In genomic region chr10:79402625-79402946, GRCh38 we compare ENCODE assay signal across 16 cellular contexts. TPM values are rescaled to one million over a fixed set of nuclear protein-coding genes. Genes with fewer than 3 reads are reported as not detected.
DNase-seq lines count a peak whose midpoint lies in the region; ATAC-seq and TF ChIP-seq lines count a peak whose summit lies in the region.
"Had no signal": no experiment of that assay in that cellular context is flagged by ENCODE, and none has a peak within 500 bp of the region (broad histone marks: within the 10 kb centered on the region; RNA-seq: fewer than 3 reads in every experiment).

No MANE protein-coding gene starts in this region.

- no peaks in the 10 kb centered on the region for H3K27me3 ChIP-seq in BLaER1 treated with 17β-estradiol and CSF1 and Interleukin-3, amounts not matched to agents 10 nM and 100 nM
- no peaks in the 10 kb centered on the region for H3K27me3 ChIP-seq in ascending aorta
- peaks cover 0 to 16% of the 10 kb centered on the region in 2 donors for H3K27me3 ChIP-seq in left lung
- H3K27me3 ChIP-seq in prostate gland (replicated peaks; ENCODE audit: insufficient read depth) = no peaks in the 10 kb centered on the region

- H3K36me3 Mint-ChIP-seq in MCF 10A (ENCODE audit: insufficient read depth, unreplicated experiment) = no peaks in the 10 kb centered on the region
- H3K36me3 Mint-ChIP-seq: activated naive CD4-positive, alpha-beta T cell treated with anti-CD3 and anti-CD28 coated beads, Interleukin-2, amount 10 ng/mL, durations not matched to agents 7 days and 5 days; CD4-positive, alpha-beta memory T cell had no signal

- no peak for TF ChIP-seq CTCF in ascending aorta (IDR thresholded peaks at IDR 0.05)
- TF ChIP-seq CTCF in left lung (IDR thresholded peaks at IDR 0.05) = no peak
- no peak for TF ChIP-seq CTCF in prostate gland (IDR thresholded peaks at IDR 0.05)
- TF ChIP-seq CTCF in MCF 10A (IDR thresholded peaks at IDR 0.05; ENCODE audit: unreplicated experiment) = no peak

- H3K27ac ChIP-seq in BLaER1 treated with 17β-estradiol and CSF1 and Interleukin-3, amounts not matched to agents 10 nM and 100 nM = peak overlapping the region in 7 of 11 experiments; percentile 66 to 94 (median 91); a peak in 15 of 22 replicates
- H3K27ac ChIP-seq in ascending aorta (peak overlapping the region; percentile 87 to 88), left lung (peak overlapping the region; percentile 79 to 81), prostate gland (peak overlapping the region; percentile 62 to 88)
- H3K27ac ChIP-seq: neutrophil had no signal

- H3K4me1 ChIP-seq in BLaER1 treated with 17β-estradiol and CSF1 and Interleukin-3, amounts not matched to agents 10 nM and 100 nM = peaks cover 0 to 19% (median 0%) of the 10 kb centered on the region in 10 experiments; a peak in 11 of 20 replicates
- peaks cover 47 to 94% of the 10 kb centered on the region in 2 donors for H3K4me1 ChIP-seq in ascending aorta
- H3K4me1 ChIP-seq in left lung = peaks cover 71 to 90% of the 10 kb centered on the region in 2 donors
- H3K4me1 ChIP-seq in prostate gland (replicated peaks) = peaks cover 58% of the 10 kb centered on the region

- no peaks in the 10 kb centered on the region for H3K27me3 Mint-ChIP-seq in MCF 10A (ENCODE audit: insufficient read depth, unreplicated experiment)
- H3K27me3 Mint-ChIP-seq: CD4-positive, alpha-beta memory T cell had no signal

- H3K4me3 ChIP-seq in BLaER1 treated with 17β-estradiol and CSF1 and Interleukin-3, amounts not matched to agents 10 nM and 100 nM = peak overlapping the region in 4 of 10 experiments; percentile 47 to 62 (median 50); a peak in 7 of 20 replicates
- H3K4me3 ChIP-seq in ascending aorta = no peak overlapping the region
- H3K4me3 ChIP-seq in left lung = no peak overlapping the region
- no peak overlapping the region for H3K4me3 ChIP-seq in prostate gland
- H3K4me3 ChIP-seq: lung had no signal

- no peak overlapping the region for H3K27ac Mint-ChIP-seq in MCF 10A (ENCODE audit: low read depth, unreplicated experiment)
- H3K27ac Mint-ChIP-seq: activated naive CD4-positive, alpha-beta T cell treated with anti-CD3 and anti-CD28 coated beads, Interleukin-2, amount 10 ng/mL, durations not matched to agents 7 days and 5 days; CD4-positive, alpha-beta memory T cell had no signal

- H3K4me1 Mint-ChIP-seq in MCF 10A (ENCODE audit: insufficient read depth, unreplicated experiment) = peaks cover 10% of the 10 kb centered on the region
- H3K4me1 Mint-ChIP-seq: activated naive CD4-positive, alpha-beta T cell treated with anti-CD3 and anti-CD28 coated beads, Interleukin-2, amount 10 ng/mL, durations not matched to agents 7 days and 5 days had no signal

- no peaks in the 10 kb centered on the region for H3K9me3 Mint-ChIP-seq in MCF 10A (ENCODE audit: unreplicated experiment)
- H3K9me3 Mint-ChIP-seq: activated naive CD4-positive, alpha-beta T cell treated with anti-CD3 and anti-CD28 coated beads, Interleukin-2, amount 10 ng/mL, durations not matched to agents 7 days and 5 days; CD4-positive, alpha-beta memory T cell had no signal

- peaks cover 0 to 38% (median 0%) of the 10 kb centered on the region in 11 experiments; a peak in 3 of 22 replicates for H4K20me1 ChIP-seq in BLaER1 treated with 17β-estradiol and CSF1 and Interleukin-3, amounts not matched to agents 10 nM and 100 nM

- TF ChIP-seq POLR2A in prostate gland (IDR thresholded peaks at IDR 0.05) = no peak

- CTCF ChIA-PET in MCF 10A (lab: Yijun Ruan, JAX) = no interaction called here

- 99% methylated on average over 7 of the region's 7 CpGs for WGBS in prostate gland

- ATAC-seq in left lung = no peak
- ATAC-seq in HG03457 (IDR thresholded peaks at IDR 0.05; ENCODE audit: unreplicated experiment) = no peak
- ATAC-seq in HG02678 (IDR thresholded peaks at IDR 0.05; ENCODE audit: unreplicated experiment) = no peak

- H3K4me3 Mint-ChIP-seq in MCF 10A (ENCODE audit: unreplicated experiment) = no peak overlapping the region
- H3K4me3 Mint-ChIP-seq: activated naive CD4-positive, alpha-beta T cell treated with anti-CD3 and anti-CD28 coated beads, Interleukin-2, amount 10 ng/mL, durations not matched to agents 7 days and 5 days; CD4-positive, alpha-beta memory T cell had no signal

- H3K4me2 ChIP-seq in BLaER1 treated with 17β-estradiol and CSF1 and Interleukin-3, amounts not matched to agents 10 nM and 100 nM = no peak overlapping the region

- BruUV-seq in MCF 10A (replicated peaks; lab: Mats Ljungman, UMichigan) = no TSS peak

- DNase-seq in ascending aorta (ENCODE audit: low spot score in 2 of 2) (no peak), left lung (peak in 1 of 2 donors; percentile 2), prostate gland (ENCODE audit: low spot score) (no peak), T-helper 9 cell (no peak), MCF 10A (ENCODE audit: unreplicated experiment) (no peak)
- DNase-seq: activated CD4-positive, alpha-beta T cell treated with anti-CD3 and anti-CD28 coated beads, Interleukin-2, amount 50 U/mL, for 1 hour; activated naive CD4-positive, alpha-beta T cell treated with anti-CD3 and anti-CD28 coated beads, Interleukin-2, amount 10 ng/mL, durations not matched to agents 7 days and 5 days; CD4-positive, alpha-beta memory T cell; KBM-7; NCI-H1092; NCI-H526 treated with DMSO at 0.1 percent for 48 hours had no signal

- POLR2A ChIA-PET in MCF 10A (lab: Yijun Ruan, JAX) = no interaction called here

- H3K36me3 ChIP-seq in BLaER1 treated with 17β-estradiol and CSF1 and Interleukin-3, amounts not matched to agents 10 nM and 100 nM = peaks cover 0 to 12% (median 0%) of the 10 kb centered on the region in 11 experiments; a peak in 4 of 22 replicates
- no peaks in the 10 kb centered on the region for H3K36me3 ChIP-seq in ascending aorta
- H3K36me3 ChIP-seq in left lung = no peaks in the 10 kb centered on the region
- H3K36me3 ChIP-seq in prostate gland = no peaks in the 10 kb centered on the region
- H3K36me3 ChIP-seq: neutrophil had no signal

- intact Hi-C loops in ascending aorta (cut with DNase I) (no loop called here), left lung (cut with DNase I) (loop anchor here in 1 of 2 donors (5.0 kb wide), 1 partner anchor 40 kb away; no protein-coding TSS in a partner anchor), prostate gland (cut with DNase I) (no loop called here), MCF 10A (cut with micrococcal nuclease) (no loop called here)

- H3K9me3 ChIP-seq in BLaER1 treated with 17β-estradiol and CSF1 and Interleukin-3, amounts not matched to agents 10 nM and 100 nM (replicated peaks in 1 of 11) = 0 out of 22 replicates have a peak, but pooled peaks cover 0 to 5% (median 0%) of the 10 kb centered on the region in 11 experiments
- H3K9me3 ChIP-seq in ascending aorta (no peaks in the 10 kb centered on the region), left lung (no peaks in the 10 kb centered on the region), prostate gland (no peaks in the 10 kb centered on the region)
- H3K9me3 ChIP-seq: neutrophil had no signal

- H3K9ac ChIP-seq in BLaER1 treated with 17β-estradiol and CSF1 and Interleukin-3, amounts not matched to agents 10 nM and 100 nM = peak overlapping the region in 9 of 11 experiments; percentile 61 to 84 (median 80); a peak in 13 of 22 replicates

RNA-seq across cellular contexts. Expression of gene ZCCHC24, which starts 42.8 kb away (rescaled TPM):
- total RNA-seq in ascending aorta = 180 TPM
- 10 to 100 TPM; 31.2 to 42.4 TPM for total RNA-seq in left lung
- 10 to 100 TPM; 20.8 to 51.2 TPM for total RNA-seq in prostate gland
- total RNA-seq in MCF 10A (2022) = 2.8 and 3.1 TPM in 2 replicates

RNA-seq across cellular contexts. Expression of gene PPIF, which starts 55.3 kb away (rescaled TPM):
- total RNA-seq in ascending aorta (172 TPM), left lung (10 to 100 TPM; 32.9 to 75.6 TPM), prostate gland (10 to 100 TPM; 30.6 to 69.1 TPM), MCF 10A (2022) (76.5 and 76.9 TPM in 2 replicates)
